In the genomic region with DNA sequence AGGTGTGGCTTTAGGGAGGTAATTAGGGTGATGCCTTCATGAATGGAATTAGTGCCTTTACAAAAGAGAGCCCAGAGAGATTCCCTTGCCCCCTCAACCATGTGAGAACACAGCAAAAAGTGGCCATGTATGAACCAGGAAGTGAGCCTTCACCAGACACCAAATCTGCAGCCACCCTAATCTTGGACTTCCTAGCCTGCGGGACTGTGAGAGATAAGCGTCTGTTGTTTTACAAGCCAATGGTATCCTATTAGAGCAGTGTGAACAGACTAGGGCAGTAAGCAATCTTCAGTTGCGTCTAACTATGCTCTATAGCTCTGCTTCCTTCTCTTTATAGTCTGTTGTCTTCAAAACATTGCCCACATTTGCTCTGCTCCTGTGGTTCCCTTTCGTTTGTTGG, we compare ENCODE assay signal across 30 cellular contexts.
A peak's percentile ranks its signal among the peaks of the same experiment; 100 is the strongest.
DNase-seq lines count a peak whose midpoint lies in the region; ATAC-seq, FAIRE-seq and TF ChIP-seq lines count a peak whose summit lies in the region.
"Had no signal": no experiment of that assay in that cellular context is flagged by ENCODE, and none has a peak within 500 bp of the region (broad histone marks: within the 10 kb centered on the region; RNA-seq: fewer than 3 reads in every experiment).

No MANE protein-coding gene starts in this region.

- no peaks in the 10 kb centered on the region for H3K9me3 ChIP-seq in heart left ventricle
- H3K9me3 ChIP-seq in smooth muscle cell (replicated peaks; ENCODE audit: low read depth) = no peaks in the 10 kb centered on the region
- H3K9me3 ChIP-seq: esophagus squamous epithelium, left lung, sigmoid colon, SJCRH30, tibial artery had no signal

- no TSS peak for BruUV-seq in Calu3 (replicated peaks; lab: Mats Ljungman, UMichigan)

- peaks cover 0 to 23% (median 0%) of the 10 kb centered on the region in 12 donors for H3K4me1 ChIP-seq in heart left ventricle
- no peaks in the 10 kb centered on the region for H3K4me1 ChIP-seq in smooth muscle cell (ENCODE audit: low read depth)
- H3K4me1 ChIP-seq: esophagus squamous epithelium, sigmoid colon, SJCRH30, tibial artery had no signal

- H3K4me3 Mint-ChIP-seq in Calu3 (ENCODE audit: low read depth, unreplicated experiment) = no peak overlapping the region
- H3K4me3 Mint-ChIP-seq: activated CD8-positive, alpha-beta T cell treated with anti-CD3 and anti-CD28 coated beads for 36 hours; brain; CD8-positive, alpha-beta memory T cell; H9; naive thymus-derived CD4-positive, alpha-beta T cell had no signal

- peak overlapping the region; percentile 6 for H2AFZ ChIP-seq in smooth muscle cell (ENCODE audit: low read depth)

- DNase-seq in heart left ventricle = no peak
- DNase-seq in cardiac septum (ENCODE audit: low spot score) = no peak
- peak; percentile 93 for DNase-seq in OCI-M1 (lab: John Stamatoyannopoulos, UW)
- peak; percentile 40 for DNase-seq in fibroblast of villous mesenchyme (ENCODE audit: low read depth)
- no peak for DNase-seq in smooth muscle cell (lab: John Stamatoyannopoulos, UW; ENCODE audit: unreplicated experiment)
- DNase-seq in Calu3 = no peak
- DNase-seq in frontal cortex (ENCODE audit: low spot score in 2 of 2) = no peak
- DNase-seq in activated CD4-positive, alpha-beta T cell treated with anti-CD3 and anti-CD28 coated beads for 4 hours = no peak
- DNase-seq: activated CD8-positive, alpha-beta T cell treated with anti-CD3 and anti-CD28 coated beads for 36 hours; activated naive CD4-positive, alpha-beta T cell treated with anti-CD3 and anti-CD28 coated beads, Interleukin-2, amount 50 U/mL, for 16 hours; amniotic stem cell; CD8-positive, alpha-beta memory T cell; cerebellar nuclear complex; esophagus squamous epithelium; H9; left lung; naive thymus-derived CD4-positive, alpha-beta T cell; NCI-H1436 treated with DMSO at 0.1 percent for 48 hours; NCI-H345; nucleus accumbens; sigmoid colon; SJCRH30; stimulated activated CD4-positive, alpha-beta T cell treated with anti-CD3 and anti-CD28 coated beads, Interleukin-4, amount 100 ng/mL, for 24 hours; T-helper 1 cell; tibial artery had no signal

- H3K27me3 ChIP-seq in heart left ventricle = no peaks in the 10 kb centered on the region
- H3K27me3 ChIP-seq in smooth muscle cell (ENCODE audit: low read depth) = no peaks in the 10 kb centered on the region
- H3K27me3 ChIP-seq: left lung, sigmoid colon, SJCRH30, tibial artery had no signal

- no peak overlapping the region for H3K9ac ChIP-seq in smooth muscle cell (ENCODE audit: low read depth)

- WGBS in heart left ventricle, 4 donors = 14 to 19% (median 19%) methylated on average over 4 of the region's 4 CpGs
- WGBS in smooth muscle cell (ENCODE audit: low lambda C conversion rate) = 6% methylated on average over 4 of the region's 4 CpGs

- H3K4me3 ChIP-seq in heart left ventricle (no peak overlapping the region), fibroblast of villous mesenchyme (ENCODE audit: low read depth, low read length) (no peak overlapping the region), smooth muscle cell (no peak overlapping the region)
- H3K4me3 ChIP-seq: esophagus squamous epithelium, left lung, sigmoid colon, SJCRH30, tibial artery had no signal

- no peaks in the 10 kb centered on the region for H3K36me3 ChIP-seq in heart left ventricle
- no peaks in the 10 kb centered on the region for H3K36me3 ChIP-seq in smooth muscle cell (ENCODE audit: low read depth)
- H3K36me3 ChIP-seq: esophagus squamous epithelium, left lung, sigmoid colon, SJCRH30, tibial artery had no signal

- H3K36me3 Mint-ChIP-seq in Calu3 (ENCODE audit: insufficient read depth, unreplicated experiment) = no peaks in the 10 kb centered on the region
- H3K36me3 Mint-ChIP-seq: brain had no signal

- H3K4me2 ChIP-seq in smooth muscle cell = peak overlapping the region; percentile 22

- TF ChIP-seq CTCF in heart left ventricle (IDR thresholded peaks at IDR 0.05) = no peak
- no peak for TF ChIP-seq CTCF in fibroblast of villous mesenchyme (IDR thresholded peaks at IDR 0.05; ENCODE audit: insufficient read depth, low read depth, low read length)
- no peak for TF ChIP-seq CTCF in smooth muscle cell (IDR thresholded peaks at IDR 0.05; ENCODE audit: borderline replicate concordance, insufficient read depth, poor library complexity, severe bottlenecking)
- TF ChIP-seq CTCF in Calu3 (IDR thresholded peaks at IDR 0.05; ENCODE audit: unreplicated experiment) = no peak

- no peak overlapping the region for H3K27ac Mint-ChIP-seq in Calu3 (ENCODE audit: unreplicated experiment)
- H3K27ac Mint-ChIP-seq: activated CD8-positive, alpha-beta T cell treated with anti-CD3 and anti-CD28 coated beads for 36 hours; brain; H9; naive thymus-derived CD4-positive, alpha-beta T cell; progenitor cell of endocrine pancreas had no signal

- no peaks in the 10 kb centered on the region for H3K9me3 Mint-ChIP-seq in Calu3 (ENCODE audit: low read depth, unreplicated experiment)
- H3K9me3 Mint-ChIP-seq: brain; CD8-positive, alpha-beta memory T cell; H9 had no signal

- H3K27ac ChIP-seq in heart left ventricle (peak overlapping the region in 1 of 12 donors; percentile 60), smooth muscle cell (ENCODE audit: low read depth) (no peak overlapping the region)
- H3K27ac ChIP-seq: esophagus squamous epithelium, left lung, sigmoid colon, SJCRH30, tibial artery had no signal

- no peaks in the 10 kb centered on the region for H3K27me3 Mint-ChIP-seq in Calu3 (ENCODE audit: unreplicated experiment)
- H3K27me3 Mint-ChIP-seq: naive thymus-derived CD4-positive, alpha-beta T cell; progenitor cell of endocrine pancreas had no signal

- FAIRE-seq in frontal cortex (lab: Jason Lieb, UNC) = no peak
- FAIRE-seq: endometrium, GM12891, TTC549 had no signal

- no peaks in the 10 kb centered on the region for H3K4me1 Mint-ChIP-seq in Calu3 (ENCODE audit: low read depth, unreplicated experiment)
- H3K4me1 Mint-ChIP-seq: brain; CD8-positive, alpha-beta memory T cell; H9; naive thymus-derived CD4-positive, alpha-beta T cell had no signal

- intact Hi-C loops in heart left ventricle (cut with DNase I) (no loop called here), cardiac septum (cut with DNase I) (no loop called here), Calu3 (cut with micrococcal nuclease; ENCODE audit: unreplicated experiment) (no loop called here)

- no peaks in the 10 kb centered on the region for H3F3A ChIP-seq in smooth muscle cell (ENCODE audit: low read depth)

- CTCF ChIA-PET in Calu3 (lab: Charles Lee) = no interaction called here

- H3K79me2 ChIP-seq in smooth muscle cell (ENCODE audit: low read depth) = no peaks in the 10 kb centered on the region

- TF ChIP-seq POLR2A in heart left ventricle (IDR thresholded peaks at IDR 0.05) = no peak

- ATAC-seq in heart left ventricle = peak in 3 of 4 donors; percentile 58 to 70 (median 62)
- ATAC-seq: activated CD8-positive, alpha-beta T cell treated with anti-CD3 and anti-CD28 coated beads for 36 hours; left lung; naive thymus-derived CD4-positive, alpha-beta T cell had no signal

- H4K20me1 ChIP-seq in smooth muscle cell (ENCODE audit: low read depth) = no peaks in the 10 kb centered on the region

Comparison
In these comparisons a context has a peak if more than half of its experiments do, and no peak if none do; other contexts are left out.
1. DNase-seq: peak in OCI-M1 (single experiment) and fibroblast of villous mesenchyme (single experiment); none in heart left ventricle (0 of 5), cardiac septum (single experiment), smooth muscle cell (single experiment), Calu3 (single experiment), frontal cortex (0 of 2) and activated CD4-positive, alpha-beta T cell treated with anti-CD3 and anti-CD28 coated beads for 4 hours (0 of 2).